1 cellular context compared by ENCODE assay signal in the genomic region with DNA sequence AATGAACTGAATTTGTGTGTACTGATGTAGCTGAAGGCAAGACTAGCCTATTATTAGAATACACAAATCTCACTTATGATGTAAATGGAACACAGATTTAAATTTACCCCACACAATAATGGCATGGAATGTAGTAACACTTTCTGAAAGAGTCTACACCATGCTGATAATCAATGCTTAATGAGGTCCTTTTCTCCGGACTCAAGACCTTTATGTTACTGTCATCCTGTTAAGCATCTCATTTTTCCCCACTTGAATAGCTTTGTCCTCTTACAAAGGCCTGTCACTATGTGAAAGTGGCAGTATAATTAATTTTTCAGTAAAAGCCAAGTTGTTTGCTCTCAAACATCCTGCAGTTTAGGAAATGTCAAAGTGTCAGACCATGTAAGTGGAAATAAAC.
TF ChIP-seq lines count a peak whose summit lies in the region.

No MANE protein-coding gene starts in this region.

TF ChIP-seq in GM23338, 12 proteins besides CTCF, POLR2A, EP300 and RAD21 (continued from another document):
- TF ChIP-seq REST (IDR thresholded peaks at IDR 0.05; ENCODE audit: unreplicated experiment), result no peak
- TF ChIP-seq POLR2AphosphoS5 (IDR thresholded peaks at IDR 0.05; ENCODE audit: low read depth), result no peak
- no peak for TF ChIP-seq ZNF331 (CRISPR knock-in tag; IDR thresholded peaks at IDR 0.05; ENCODE audit: low read depth)
- TF ChIP-seq, protein P1, sequence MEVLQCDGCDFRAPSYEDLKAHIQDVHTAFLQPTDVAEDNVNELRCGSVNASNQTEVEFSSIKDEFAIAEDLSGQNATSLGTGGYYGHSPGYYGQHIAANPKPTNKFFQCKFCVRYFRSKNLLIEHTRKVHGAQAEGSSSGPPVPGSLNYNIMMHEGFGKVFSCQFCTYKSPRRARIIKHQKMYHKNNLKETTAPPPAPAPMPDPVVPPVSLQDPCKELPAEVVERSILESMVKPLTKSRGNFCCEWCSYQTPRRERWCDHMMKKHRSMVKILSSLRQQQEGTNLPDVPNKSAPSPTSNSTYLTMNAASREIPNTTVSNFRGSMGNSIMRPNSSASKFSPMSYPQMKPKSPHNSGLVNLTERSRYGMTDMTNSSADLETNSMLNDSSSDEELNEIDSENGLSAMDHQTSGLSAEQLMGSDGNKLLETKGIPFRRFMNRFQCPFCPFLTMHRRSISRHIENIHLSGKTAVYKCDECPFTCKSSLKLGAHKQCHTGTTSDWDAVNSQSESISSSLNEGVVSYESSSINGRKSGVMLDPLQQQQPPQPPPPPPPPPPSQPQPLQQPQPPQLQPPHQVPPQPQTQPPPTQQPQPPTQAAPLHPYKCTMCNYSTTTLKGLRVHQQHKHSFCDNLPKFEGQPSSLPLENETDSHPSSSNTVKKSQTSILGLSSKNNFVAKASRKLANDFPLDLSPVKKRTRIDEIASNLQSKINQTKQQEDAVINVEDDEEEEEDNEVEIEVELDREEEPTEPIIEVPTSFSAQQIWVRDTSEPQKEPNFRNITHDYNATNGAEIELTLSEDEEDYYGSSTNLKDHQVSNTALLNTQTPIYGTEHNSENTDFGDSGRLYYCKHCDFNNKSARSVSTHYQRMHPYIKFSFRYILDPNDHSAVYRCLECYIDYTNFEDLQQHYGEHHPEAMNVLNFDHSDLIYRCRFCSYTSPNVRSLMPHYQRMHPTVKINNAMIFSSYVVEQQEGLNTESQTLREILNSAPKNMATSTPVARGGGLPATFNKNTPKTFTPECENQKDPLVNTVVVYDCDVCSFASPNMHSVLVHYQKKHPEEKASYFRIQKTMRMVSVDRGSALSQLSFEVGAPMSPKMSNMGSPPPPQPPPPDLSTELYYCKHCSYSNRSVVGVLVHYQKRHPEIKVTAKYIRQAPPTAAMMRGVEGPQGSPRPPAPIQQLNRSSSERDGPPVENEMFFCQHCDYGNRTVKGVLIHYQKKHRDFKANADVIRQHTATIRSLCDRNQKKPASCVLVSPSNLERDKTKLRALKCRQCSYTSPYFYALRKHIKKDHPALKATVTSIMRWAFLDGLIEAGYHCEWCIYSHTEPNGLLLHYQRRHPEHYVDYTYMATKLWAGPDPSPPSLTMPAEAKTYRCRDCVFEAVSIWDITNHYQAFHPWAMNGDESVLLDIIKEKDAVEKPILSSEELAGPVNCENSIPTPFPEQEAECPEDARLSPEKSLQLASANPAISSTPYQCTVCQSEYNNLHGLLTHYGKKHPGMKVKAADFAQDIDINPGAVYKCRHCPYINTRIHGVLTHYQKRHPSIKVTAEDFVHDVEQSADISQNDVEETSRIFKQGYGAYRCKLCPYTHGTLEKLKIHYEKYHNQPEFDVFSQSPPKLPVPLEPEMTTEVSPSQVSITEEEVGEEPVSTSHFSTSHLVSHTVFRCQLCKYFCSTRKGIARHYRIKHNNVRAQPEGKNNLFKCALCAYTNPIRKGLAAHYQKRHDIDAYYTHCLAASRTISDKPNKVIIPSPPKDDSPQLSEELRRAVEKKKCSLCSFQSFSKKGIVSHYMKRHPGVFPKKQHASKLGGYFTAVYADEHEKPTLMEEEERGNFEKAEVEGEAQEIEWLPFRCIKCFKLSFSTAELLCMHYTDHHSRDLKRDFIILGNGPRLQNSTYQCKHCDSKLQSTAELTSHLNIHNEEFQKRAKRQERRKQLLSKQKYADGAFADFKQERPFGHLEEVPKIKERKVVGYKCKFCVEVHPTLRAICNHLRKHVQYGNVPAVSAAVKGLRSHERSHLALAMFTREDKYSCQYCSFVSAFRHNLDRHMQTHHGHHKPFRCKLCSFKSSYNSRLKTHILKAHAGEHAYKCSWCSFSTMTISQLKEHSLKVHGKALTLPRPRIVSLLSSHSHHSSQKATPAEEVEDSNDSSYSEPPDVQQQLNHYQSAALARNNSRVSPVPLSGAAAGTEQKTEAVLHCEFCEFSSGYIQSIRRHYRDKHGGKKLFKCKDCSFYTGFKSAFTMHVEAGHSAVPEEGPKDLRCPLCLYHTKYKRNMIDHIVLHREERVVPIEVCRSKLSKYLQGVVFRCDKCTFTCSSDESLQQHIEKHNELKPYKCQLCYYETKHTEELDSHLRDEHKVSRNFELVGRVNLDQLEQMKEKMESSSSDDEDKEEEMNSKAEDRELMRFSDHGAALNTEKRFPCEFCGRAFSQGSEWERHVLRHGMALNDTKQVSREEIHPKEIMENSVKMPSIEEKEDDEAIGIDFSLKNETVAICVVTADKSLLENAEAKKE (CRISPR knock-in tag; IDR thresholded peaks at IDR 0.05), result no peak
- no peak for TF ChIP-seq CREB1 (CRISPR knock-in tag; IDR thresholded peaks at IDR 0.05; ENCODE audit: low read depth)
